Comparison of ENCODE assay signal across 1 cellular context in genomic region chr1:111600295-111600694, GRCh38.
TF ChIP-seq lines count a peak whose summit lies in the region.

No MANE protein-coding gene starts in this region.

TF ChIP-seq in K562, 482 proteins besides CTCF, POLR2A, EP300 and RAD21 (continued from another document):
- TF ChIP-seq ZNF699 (CRISPR knock-in tag; IDR thresholded peaks at IDR 0.05; ENCODE audit: insufficient replicate concordance), result no peak
- no peak for TF ChIP-seq ZNF277 (CRISPR knock-in tag; IDR thresholded peaks at IDR 0.05; ENCODE audit: borderline replicate concordance)
TF ChIP-seq in K562: peak in this region for 0.
